ENCODE assay signal across 8 cellular contexts in genomic region chr9:5832543-5833529, GRCh38. TPM values are rescaled to one million over a fixed set of nuclear protein-coding genes. Genes with fewer than 3 reads are reported as not detected.
A peak's percentile ranks its signal among the peaks of the same experiment; 100 is the strongest.
DNase-seq lines count a peak whose midpoint lies in the region; ATAC-seq, FAIRE-seq and TF ChIP-seq lines count a peak whose summit lies in the region.

A gene with protein sequence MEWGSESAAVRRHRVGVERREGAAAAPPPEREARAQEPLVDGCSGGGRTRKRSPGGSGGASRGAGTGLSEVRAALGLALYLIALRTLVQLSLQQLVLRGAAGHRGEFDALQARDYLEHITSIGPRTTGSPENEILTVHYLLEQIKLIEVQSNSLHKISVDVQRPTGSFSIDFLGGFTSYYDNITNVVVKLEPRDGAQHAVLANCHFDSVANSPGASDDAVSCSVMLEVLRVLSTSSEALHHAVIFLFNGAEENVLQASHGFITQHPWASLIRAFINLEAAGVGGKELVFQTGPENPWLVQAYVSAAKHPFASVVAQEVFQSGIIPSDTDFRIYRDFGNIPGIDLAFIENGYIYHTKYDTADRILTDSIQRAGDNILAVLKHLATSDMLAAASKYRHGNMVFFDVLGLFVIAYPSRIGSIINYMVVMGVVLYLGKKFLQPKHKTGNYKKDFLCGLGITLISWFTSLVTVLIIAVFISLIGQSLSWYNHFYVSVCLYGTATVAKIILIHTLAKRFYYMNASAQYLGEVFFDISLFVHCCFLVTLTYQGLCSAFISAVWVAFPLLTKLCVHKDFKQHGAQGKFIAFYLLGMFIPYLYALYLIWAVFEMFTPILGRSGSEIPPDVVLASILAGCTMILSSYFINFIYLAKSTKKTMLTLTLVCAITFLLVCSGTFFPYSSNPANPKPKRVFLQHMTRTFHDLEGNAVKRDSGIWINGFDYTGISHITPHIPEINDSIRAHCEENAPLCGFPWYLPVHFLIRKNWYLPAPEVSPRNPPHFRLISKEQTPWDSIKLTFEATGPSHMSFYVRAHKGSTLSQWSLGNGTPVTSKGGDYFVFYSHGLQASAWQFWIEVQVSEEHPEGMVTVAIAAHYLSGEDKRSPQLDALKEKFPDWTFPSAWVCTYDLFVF (minus strand): TSS chr9:5833117. CDS start chr9:5833027, 90 bp downstream.

- peak within 1 kb of the TSS; percentile 86 for H3K9ac ChIP-seq in HepG2 (ENCODE audit: insufficient read depth, low read depth, low read length)

- intact Hi-C loops in dendritic cell treated with granulocyte-macrophage colony-stimulating factor and Interleukin-4, amounts not matched to agents 40 ng/mL and 50 ng/mL, for 4 days (cut with micrococcal nuclease), result no loop called here
- intact Hi-C loops in HepG2 (cut with micrococcal nuclease; ENCODE audit: unreplicated experiment), result loop anchor here (2.0 kb wide), 1 partner anchor 34 kb away; no protein-coding TSS in a partner anchor

- POLR2A ChIA-PET in activated CD4-positive, alpha-beta T cell treated with anti-CD3 and anti-CD28 coated beads, Interleukin-2, amount 10 ng/mL, durations not matched to agents 7 days and 5 days (lab: Charles Lee), result interaction anchor here (0.5 to 2.0 kb wide), 6 partner anchors 9 to 294 kb away, joined by 3 to 6 read pairs (median 4); no protein-coding TSS in a partner anchor
- POLR2A ChIA-PET in HepG2 (lab: Yijun Ruan, JAX), result interaction anchor here (0.7 to 2.9 kb wide), 7 partner anchors 11 to 925 kb away, joined by 3 to 15 read pairs (median 4); partner anchors contain the start of genes KDM4C and RANBP6

- in situ Hi-C loops in HepG2 (cut with HindIII; ENCODE audit: extremely low pct_ligation_motif_present, low pct_unique_long_range_greater_than_20kb), result no loop called here

- peak within 1 kb of the TSS; percentile 89 for H3K4me3 Mint-ChIP-seq in activated CD4-positive, alpha-beta T cell treated with anti-CD3 and anti-CD28 coated beads, Interleukin-2, amount 10 ng/mL, durations not matched to agents 7 days and 5 days
- peak within 1 kb of the TSS; percentile 88 for H3K4me3 Mint-ChIP-seq in dendritic cell treated with granulocyte-macrophage colony-stimulating factor and Interleukin-4, amounts not matched to agents 40 ng/mL and 50 ng/mL, for 4 days

- H3K27me3 Mint-ChIP-seq in activated CD4-positive, alpha-beta T cell treated with anti-CD3 and anti-CD28 coated beads, Interleukin-2, amount 10 ng/mL, durations not matched to agents 7 days and 5 days, result peaks cover 6% of the 10 kb centered on the region
- H3K27me3 Mint-ChIP-seq in dendritic cell treated with granulocyte-macrophage colony-stimulating factor and Interleukin-4, amounts not matched to agents 40 ng/mL and 50 ng/mL, for 4 days, result peaks cover 1% of the 10 kb centered on the region

- peak; percentile 74 to 77 for TF ChIP-seq POLR2A in HepG2 (IDR thresholded peaks at IDR 0.05; ENCODE audit: insufficient read depth in 1 of 2, low read depth in 2 of 2, low read length in 2 of 2)

- peaks cover 40% of the 10 kb centered on the region for H3K79me2 ChIP-seq in HepG2 (ENCODE audit: insufficient read depth, low read length)

- H3K4me2 ChIP-seq in HepG2 (ENCODE audit: low read depth, low read length), result peak within 1 kb of the TSS; percentile 80

- H3K27me3 ChIP-seq in HepG2 (ENCODE audit: control insufficient read depth in 1 of 2, insufficient read depth in 2 of 2, low read length in 2 of 2), result no peaks in the 10 kb centered on the region

- peaks cover 66% of the 10 kb centered on the region for H3K4me1 ChIP-seq in HepG2 (ENCODE audit: insufficient read depth, low read length)

- peak; percentile 79 for TF ChIP-seq RAD21 in HepG2 (CRISPR knock-in tag; IDR thresholded peaks at IDR 0.05)

- CTCF ChIA-PET in activated CD4-positive, alpha-beta T cell treated with anti-CD3 and anti-CD28 coated beads, Interleukin-2, amount 10 ng/mL, durations not matched to agents 7 days and 5 days (lab: Charles Lee), result interaction anchor here (0.5 to 4.8 kb wide), 30 partner anchors 10 to 876 kb away, joined by 3 to 79 read pairs (median 4); no protein-coding TSS in a partner anchor
- CTCF ChIA-PET in HepG2 (lab: Yijun Ruan, JAX; ENCODE audit: low intra/inter-chr PET ratio, low total read pairs), result interaction anchor here (0.9 kb wide), 1 partner anchor 37 kb away, joined by 4 read pairs; no protein-coding TSS in a partner anchor

- WGBS in HepG2 (ENCODE audit: low lambda C conversion rate), result 6% methylated on average over 20 of the region's 95 CpGs

- no peaks in the 10 kb centered on the region for H3K9me3 ChIP-seq in HepG2 (ENCODE audit: low read length)

- H3K36me3 Mint-ChIP-seq in activated CD4-positive, alpha-beta T cell treated with anti-CD3 and anti-CD28 coated beads, Interleukin-2, amount 10 ng/mL, durations not matched to agents 7 days and 5 days (ENCODE audit: low read depth), result peaks cover 23% of the 10 kb centered on the region
- peaks cover 5% of the 10 kb centered on the region for H3K36me3 Mint-ChIP-seq in dendritic cell treated with granulocyte-macrophage colony-stimulating factor and Interleukin-4, amounts not matched to agents 40 ng/mL and 50 ng/mL, for 4 days (ENCODE audit: low read depth)

- BruUV-seq in HepG2 (replicated peaks; lab: Mats Ljungman, UMichigan), result no TSS peak

- no peaks in the 10 kb centered on the region for H4K20me1 ChIP-seq in HepG2 (ENCODE audit: insufficient read depth, low read length)

- TF ChIP-seq CTCF in C4-2B (conservative IDR thresholded peaks at IDR 0.05) (peak; percentile 98), HepG2 (CRISPR knock-in tag; IDR thresholded peaks at IDR 0.05) (peak; percentile 94)

- ATAC-seq in GM19328 (IDR thresholded peaks at IDR 0.05; ENCODE audit: unreplicated experiment), result peak; percentile 82
- ATAC-seq in HG03469 (IDR thresholded peaks at IDR 0.05; ENCODE audit: unreplicated experiment), result peak; percentile 77
- ATAC-seq in HepG2, result peak; percentile 85

- H3K9me3 Mint-ChIP-seq in activated CD4-positive, alpha-beta T cell treated with anti-CD3 and anti-CD28 coated beads, Interleukin-2, amount 10 ng/mL, durations not matched to agents 7 days and 5 days, result peaks cover 2% of the 10 kb centered on the region
- H3K9me3 Mint-ChIP-seq in dendritic cell treated with granulocyte-macrophage colony-stimulating factor and Interleukin-4, amounts not matched to agents 40 ng/mL and 50 ng/mL, for 4 days, result peaks cover 15% of the 10 kb centered on the region

- TF ChIP-seq EP300 in HepG2 (IDR thresholded peaks at IDR 0.05; ENCODE audit: low read depth in 2 of 2, low read length in 2 of 2), result no peak
- no peak for TF ChIP-seq EP300 in HepG2 (CRISPR knock-in tag; IDR thresholded peaks at IDR 0.05; ENCODE audit: borderline replicate concordance)

- FAIRE-seq in HepG2 (lab: Jason Lieb, UNC), result no peak

- peaks cover 53% of the 10 kb centered on the region for H3K4me1 Mint-ChIP-seq in activated CD4-positive, alpha-beta T cell treated with anti-CD3 and anti-CD28 coated beads, Interleukin-2, amount 10 ng/mL, durations not matched to agents 7 days and 5 days
- peaks cover 25% of the 10 kb centered on the region for H3K4me1 Mint-ChIP-seq in dendritic cell treated with granulocyte-macrophage colony-stimulating factor and Interleukin-4, amounts not matched to agents 40 ng/mL and 50 ng/mL, for 4 days (ENCODE audit: low read depth)

- H2AFZ ChIP-seq in HepG2 (ENCODE audit: low read length), result peak within 1 kb of the TSS; percentile 91

- DNase-seq in NCI-H524 treated with DMSO at 0.1 percent for 48 hours (lab: John Stamatoyannopoulos, UW) (peak; percentile 45), HepG2 (ENCODE audit: low spot score) (peak; percentile 71)
- DNase-seq in activated CD4-positive, alpha-beta T cell treated with anti-CD3 and anti-CD28 coated beads, Interleukin-2, amount 10 ng/mL, durations not matched to agents 7 days and 5 days, result peak; percentile 88
- peak; percentile 92 for DNase-seq in stimulated activated CD4-positive, alpha-beta T cell treated with anti-CD3 and anti-CD28 coated beads, Interleukin-4, amount 100 ng/mL, for 1 hour

- H3K27ac Mint-ChIP-seq in activated CD4-positive, alpha-beta T cell treated with anti-CD3 and anti-CD28 coated beads, Interleukin-2, amount 10 ng/mL, durations not matched to agents 7 days and 5 days, result peak within 1 kb of the TSS; percentile 92
- peak within 1 kb of the TSS; percentile 74 for H3K27ac Mint-ChIP-seq in dendritic cell treated with granulocyte-macrophage colony-stimulating factor and Interleukin-4, amounts not matched to agents 40 ng/mL and 50 ng/mL, for 4 days

- peaks cover under 1 to 3% of the 10 kb centered on the region in 2 experiments; a peak in 1 of 5 replicates for H3K36me3 ChIP-seq in HepG2 (replicated peaks in 1 of 2; ENCODE audit: control insufficient read depth in 1 of 2, insufficient read depth in 2 of 2, low read length in 2 of 2)

- H3K27ac ChIP-seq in C4-2B (peak within 1 kb of the TSS; percentile 91), HepG2 (ENCODE audit: extremely low read length, insufficient read depth, low read length) (peak within 1 kb of the TSS; percentile 90)

- H3K4me3 ChIP-seq in HepG2 (replicated peaks in 1 of 3; ENCODE audit: insufficient read depth in 1 of 3, low read depth in 2 of 3, low read length in 3 of 3), result peak within 1 kb of the TSS; percentile 70 to 87 (median 73)

RNA-seq across cellular contexts. Expression of the gene that starts here (rescaled TPM):
- total RNA-seq in activated CD4-positive, alpha-beta T cell treated with anti-CD3 and anti-CD28 coated beads, Interleukin-2, amount 10 ng/mL, durations not matched to agents 7 days and 5 days, result 10 to 100 TPM; 24.2 to 25.1 TPM
- total RNA-seq in HepG2 (2016; rRNA removed; fragmentation: Illumina TruSeq; extraction: Trizol), result 28.1 and 40.9 TPM in 2 replicates
- total RNA-seq in HepG2 (2016; cell fraction: cytosol; rRNA removed; fragmentation: Illumina TruSeq; extraction: Trizol; ENCODE audit: low read depth), result 5.7 and 5.9 TPM in 2 replicates
- 27.4 and 39.6 TPM in 2 replicates for total RNA-seq in HepG2 (2016; cell fraction: insoluble cytoplasmic fraction; rRNA removed; fragmentation: Illumina TruSeq; extraction: Trizol)
- 11.3 and 14.9 TPM in 2 replicates for total RNA-seq in HepG2 (2016; cell fraction: membrane; rRNA removed; fragmentation: Illumina TruSeq; extraction: Trizol)
- 50.1 and 60.1 TPM in 2 replicates for total RNA-seq in HepG2 (2016; cell fraction: nucleus; rRNA removed; fragmentation: Illumina TruSeq; extraction: Trizol)
- polyA plus RNA-seq in HepG2 (2011; rRNA removed), result 46.8 and 65.4 TPM in 2 replicates
- 33.1 and 44.2 TPM in 2 replicates for polyA plus RNA-seq in HepG2 (2011; cell fraction: cytosol; rRNA removed)
- polyA plus RNA-seq in HepG2 (2011; cell fraction: nucleus; rRNA removed), result 24.2 and 24.7 TPM in 2 replicates
- 43.7 and 53.7 TPM in 2 replicates for polyA plus RNA-seq in HepG2 (2012)
- 1.6 and 2.0 TPM in 2 replicates for polyA plus RNA-seq in HepG2 (2016; cell fraction: cytosol; fragmentation: Illumina TruSeq; extraction: Trizol; ENCODE audit: low read depth)
- 19.0 and 20.2 TPM in 2 replicates for polyA plus RNA-seq in HepG2 (2016; cell fraction: insoluble cytoplasmic fraction; fragmentation: Illumina TruSeq; extraction: Trizol; ENCODE audit: low read depth)
- polyA plus RNA-seq in HepG2 (2016; cell fraction: membrane; fragmentation: Illumina TruSeq; extraction: Trizol; ENCODE audit: low read depth), result 5.1 and 6.0 TPM in 2 replicates
- polyA plus RNA-seq in HepG2 (2016; cell fraction: nucleus; fragmentation: Illumina TruSeq; extraction: Trizol; ENCODE audit: insufficient read depth, low read depth), result 44.8 and 46.9 TPM in 2 replicates
- 64.3 and 119 TPM in 2 replicates for polyA minus RNA-seq in HepG2 (2011; rRNA and poly(A)+ RNA removed; ENCODE audit: low replicate concordance)
- 73.7 and 81.5 TPM in 2 replicates for polyA minus RNA-seq in HepG2 (2011; cell fraction: cytosol; rRNA and poly(A)+ RNA removed)
- polyA minus RNA-seq in HepG2 (2011; cell fraction: nucleus; rRNA and poly(A)+ RNA removed), result 70.6 and 70.7 TPM in 2 replicates

Comparison
In these comparisons a context has a peak if more than half of its experiments do, and no peak if none do; other contexts are left out.
1. Peak in every context shown above with its lines: DNase-seq, ATAC-seq, H3K4me3 ChIP-seq and H3K27ac ChIP-seq.